7 cellular contexts compared by ENCODE assay signal in genomic region chr3:70358978-70359580, GRCh38. TPM values are rescaled to one million over a fixed set of nuclear protein-coding genes. Genes with fewer than 3 reads are reported as not detected.
DNase-seq lines count a peak whose midpoint lies in the region; ATAC-seq, FAIRE-seq and TF ChIP-seq lines count a peak whose summit lies in the region.

No MANE protein-coding gene starts in this region.

- CTCF ChIA-PET in GM10248 (lab: Yijun Ruan, JAX) (interaction anchor here (0.8 to 3.8 kb wide), 6 partner anchors 15 to 315 kb away, joined by 3 to 31 read pairs (median 3); no protein-coding TSS in a partner anchor), WTC11 (lab: Charles Lee) (interaction anchor here (1.6 to 1.9 kb wide), 4 partner anchors 35 to 269 kb away, joined by 5 to 8 read pairs (median 6); no protein-coding TSS in a partner anchor)

- peak; percentile 42 for FAIRE-seq in HTR-8/SVneo (lab: Jason Lieb, UNC)

- peaks cover 7% of the 10 kb centered on the region; the same call in 1 of the 2 replicates for H3K4me1 Mint-ChIP-seq in WTC11
- H3K4me1 Mint-ChIP-seq in stimulated activated memory B cell treated with anti-CD40 and anti-IgM and Interleukin-4, amounts not matched to agents 10 μg/mL and 1 μg/mL and 100 μg/mL, for 72 hours: no peaks in the 10 kb centered on the region

- DNase-seq in GM10248 (ENCODE audit: extremely low spot score) (no peak), HTR-8/SVneo (ENCODE audit: insufficient read length, low spot score) (peak; percentile 25), WTC11 (ENCODE audit: low spot score) (no peak), kidney glomerular epithelial cell (lab: John Stamatoyannopoulos, UW) (peak; percentile 40)
- no peak for DNase-seq in activated CD4-positive, alpha-beta T cell treated with anti-CD3 and anti-CD28 coated beads, Interleukin-2, amount 50 U/mL, for 1 hour
- no peak for DNase-seq in stimulated activated CD4-positive, alpha-beta T cell treated with anti-CD3 and anti-CD28 coated beads, Interleukin-4, amount 100 ng/mL, for 1 hour

- no peak overlapping the region for H3K4me3 Mint-ChIP-seq in WTC11
- no peak overlapping the region for H3K4me3 Mint-ChIP-seq in stimulated activated memory B cell treated with anti-CD40 and anti-IgM and Interleukin-4, amounts not matched to agents 10 μg/mL and 1 μg/mL and 100 μg/mL, for 72 hours

- peaks cover 9% of the 10 kb centered on the region for H3K9me3 Mint-ChIP-seq in WTC11
- peaks cover 5% of the 10 kb centered on the region for H3K9me3 Mint-ChIP-seq in stimulated activated memory B cell treated with anti-CD40 and anti-IgM and Interleukin-4, amounts not matched to agents 10 μg/mL and 1 μg/mL and 100 μg/mL, for 72 hours

- H3K27ac Mint-ChIP-seq in WTC11: no peak overlapping the region
- no peak overlapping the region for H3K27ac Mint-ChIP-seq in stimulated activated memory B cell treated with anti-CD40 and anti-IgM and Interleukin-4, amounts not matched to agents 10 μg/mL and 1 μg/mL and 100 μg/mL, for 72 hours

- no peaks in the 10 kb centered on the region for H3K27me3 Mint-ChIP-seq in WTC11 (ENCODE audit: low read depth)
- no peaks in the 10 kb centered on the region for H3K27me3 Mint-ChIP-seq in stimulated activated memory B cell treated with anti-CD40 and anti-IgM and Interleukin-4, amounts not matched to agents 10 μg/mL and 1 μg/mL and 100 μg/mL, for 72 hours

- ATAC-seq in WTC11: peak; percentile 61
- no peak for ATAC-seq in stimulated activated memory B cell treated with anti-CD40 and anti-IgM and Interleukin-4, amounts not matched to agents 10 μg/mL and 1 μg/mL and 100 μg/mL, for 72 hours

- POLR2A ChIA-PET in GM10248 (lab: Yijun Ruan, JAX): interaction anchor here (0.6 kb wide), 1 partner anchor 269 kb away, joined by 3 read pairs; no protein-coding TSS in a partner anchor
- POLR2A ChIA-PET in WTC11 (lab: Charles Lee): no interaction called here

- H3K36me3 Mint-ChIP-seq in WTC11: peaks cover under 1% of the 10 kb centered on the region; the same call in 1 of the 2 replicates
- H3K36me3 Mint-ChIP-seq in stimulated activated memory B cell treated with anti-CD40 and anti-IgM and Interleukin-4, amounts not matched to agents 10 μg/mL and 1 μg/mL and 100 μg/mL, for 72 hours: no peaks in the 10 kb centered on the region

- TF ChIP-seq CTCF in GM10248 (IDR thresholded peaks at IDR 0.05; ENCODE audit: control extremely low read depth, extremely low read depth, low read depth, missing control alignments) (peak; percentile 59), WTC11 (IDR thresholded peaks at IDR 0.05) (peak; percentile 45)

TF ChIP-seq in WTC11, 78 proteins besides CTCF, POLR2A, EP300 and RAD21:
- TF ChIP-seq IRF2 (CRISPR knock-in tag; IDR thresholded peaks at IDR 0.05; ENCODE audit: borderline replicate concordance, low read depth) (no peak), JUN (CRISPR knock-in tag; IDR thresholded peaks at IDR 0.05) (no peak), RELA (CRISPR knock-in tag; IDR thresholded peaks at IDR 0.05; ENCODE audit: borderline replicate concordance) (no peak), GABPB1 (CRISPR knock-in tag; IDR thresholded peaks at IDR 0.05) (no peak), MXD4 (CRISPR knock-in tag; IDR thresholded peaks at IDR 0.05; ENCODE audit: borderline replicate concordance) (no peak), CREB1 (CRISPR knock-in tag; IDR thresholded peaks at IDR 0.05) (no peak), KAT7 (CRISPR knock-in tag; IDR thresholded peaks at IDR 0.05; ENCODE audit: borderline replicate concordance) (no peak), SOX15 (CRISPR knock-in tag; IDR thresholded peaks at IDR 0.05) (no peak), ZNF416 (CRISPR knock-in tag; IDR thresholded peaks at IDR 0.05) (no peak), AR (CRISPR knock-in tag; IDR thresholded peaks at IDR 0.05) (no peak), ZNF396 (CRISPR knock-in tag; IDR thresholded peaks at IDR 0.05; ENCODE audit: borderline replicate concordance) (no peak)
- TF ChIP-seq, protein P1, sequence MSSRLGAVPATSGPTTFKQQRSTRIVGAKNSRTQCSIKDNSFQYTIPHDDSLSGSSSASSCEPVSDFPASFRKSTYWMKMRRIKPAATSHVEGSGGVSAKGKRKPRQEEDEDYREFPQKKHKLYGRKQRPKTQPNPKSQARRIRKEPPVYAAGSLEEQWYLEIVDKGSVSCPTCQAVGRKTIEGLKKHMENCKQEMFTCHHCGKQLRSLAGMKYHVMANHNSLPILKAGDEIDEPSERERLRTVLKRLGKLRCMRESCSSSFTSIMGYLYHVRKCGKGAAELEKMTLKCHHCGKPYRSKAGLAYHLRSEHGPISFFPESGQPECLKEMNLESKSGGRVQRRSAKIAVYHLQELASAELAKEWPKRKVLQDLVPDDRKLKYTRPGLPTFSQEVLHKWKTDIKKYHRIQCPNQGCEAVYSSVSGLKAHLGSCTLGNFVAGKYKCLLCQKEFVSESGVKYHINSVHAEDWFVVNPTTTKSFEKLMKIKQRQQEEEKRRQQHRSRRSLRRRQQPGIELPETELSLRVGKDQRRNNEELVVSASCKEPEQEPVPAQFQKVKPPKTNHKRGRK (CRISPR knock-in tag; IDR thresholded peaks at IDR 0.05; ENCODE audit: borderline replicate concordance): no peak
- TF ChIP-seq, protein P2, sequence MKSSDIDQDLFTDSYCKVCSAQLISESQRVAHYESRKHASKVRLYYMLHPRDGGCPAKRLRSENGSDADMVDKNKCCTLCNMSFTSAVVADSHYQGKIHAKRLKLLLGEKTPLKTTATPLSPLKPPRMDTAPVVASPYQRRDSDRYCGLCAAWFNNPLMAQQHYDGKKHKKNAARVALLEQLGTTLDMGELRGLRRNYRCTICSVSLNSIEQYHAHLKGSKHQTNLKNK (CRISPR knock-in tag; IDR thresholded peaks at IDR 0.05): no peak
- TF ChIP-seq, protein P3, sequence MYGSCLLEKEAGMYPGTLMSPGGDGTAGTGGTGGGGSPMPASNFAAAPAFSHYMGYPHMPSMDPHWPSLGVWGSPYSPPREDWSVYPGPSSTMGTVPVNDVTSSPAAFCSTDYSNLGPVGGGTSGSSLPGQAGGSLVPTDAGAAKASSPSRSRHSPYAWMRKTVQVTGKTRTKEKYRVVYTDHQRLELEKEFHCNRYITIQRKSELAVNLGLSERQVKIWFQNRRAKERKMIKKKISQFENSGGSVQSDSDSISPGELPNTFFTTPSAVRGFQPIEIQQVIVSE (CRISPR knock-in tag; IDR thresholded peaks at IDR 0.05; ENCODE audit: borderline replicate concordance): no peak
- TF ChIP-seq, protein P4, sequence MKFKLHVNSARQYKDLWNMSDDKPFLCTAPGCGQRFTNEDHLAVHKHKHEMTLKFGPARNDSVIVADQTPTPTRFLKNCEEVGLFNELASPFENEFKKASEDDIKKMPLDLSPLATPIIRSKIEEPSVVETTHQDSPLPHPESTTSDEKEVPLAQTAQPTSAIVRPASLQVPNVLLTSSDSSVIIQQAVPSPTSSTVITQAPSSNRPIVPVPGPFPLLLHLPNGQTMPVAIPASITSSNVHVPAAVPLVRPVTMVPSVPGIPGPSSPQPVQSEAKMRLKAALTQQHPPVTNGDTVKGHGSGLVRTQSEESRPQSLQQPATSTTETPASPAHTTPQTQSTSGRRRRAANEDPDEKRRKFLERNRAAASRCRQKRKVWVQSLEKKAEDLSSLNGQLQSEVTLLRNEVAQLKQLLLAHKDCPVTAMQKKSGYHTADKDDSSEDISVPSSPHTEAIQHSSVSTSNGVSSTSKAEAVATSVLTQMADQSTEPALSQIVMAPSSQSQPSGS (CRISPR knock-in tag; IDR thresholded peaks at IDR 0.05; ENCODE audit: borderline replicate concordance, low read depth): no peak

RNA-seq across cellular contexts. Expression of gene MDFIC2, which starts 46.6 kb away (rescaled TPM):
- not detected in 3 replicates for total RNA-seq in WTC11 (2021)

Comparison
In these comparisons a context has a peak if more than half of its experiments do, and no peak if none do; other contexts are left out.
1. DNase-seq: peak in HTR-8/SVneo (single experiment) and kidney glomerular epithelial cell (single experiment); none in GM10248 (single experiment), WTC11 (single experiment), activated CD4-positive, alpha-beta T cell treated with anti-CD3 and anti-CD28 coated beads, Interleukin-2, amount 50 U/mL, for 1 hour (single experiment) and stimulated activated CD4-positive, alpha-beta T cell treated with anti-CD3 and anti-CD28 coated beads, Interleukin-4, amount 100 ng/mL, for 1 hour (single experiment).